In the genomic region with DNA sequence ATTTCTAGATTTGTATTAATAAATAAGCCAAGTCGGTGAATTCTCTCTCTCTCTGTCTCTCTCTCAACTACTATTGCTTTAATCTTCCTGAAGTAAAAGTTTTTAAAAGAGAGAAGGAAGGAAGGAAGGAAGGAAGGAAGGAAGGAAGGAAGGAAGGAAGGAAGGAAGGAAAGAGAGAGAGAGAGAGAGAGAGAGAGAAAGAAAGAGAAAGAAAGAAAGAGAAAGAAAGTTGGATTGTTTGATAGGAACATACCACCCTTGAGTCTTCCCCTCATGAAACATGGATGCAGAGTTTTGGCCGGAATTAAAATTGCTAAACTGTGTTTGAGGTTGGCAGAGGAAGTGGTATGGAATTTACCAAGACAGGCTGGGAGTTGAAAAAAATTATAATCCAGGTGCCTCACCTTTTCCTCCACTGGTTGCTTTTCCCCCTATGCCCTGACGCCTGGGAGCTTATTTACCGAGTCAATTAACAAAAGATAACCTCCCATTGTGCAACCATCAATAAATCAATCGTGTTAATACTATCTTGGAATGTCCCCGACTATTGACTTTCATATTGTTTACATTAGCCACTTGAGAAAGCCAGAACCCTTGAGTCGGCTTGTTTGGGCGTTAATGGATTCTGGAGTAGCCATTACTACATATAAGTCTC, we compare ENCODE assay signal across 1 cellular context.
A peak's percentile ranks its signal among the peaks of the same experiment; 100 is the strongest.
TF ChIP-seq lines count a peak whose summit lies in the region.

No MANE protein-coding gene starts in this region.

TF ChIP-seq in A549, 52 proteins besides CTCF, POLR2A, EP300 and RAD21:
- TF ChIP-seq NPAS2 (CRISPR knock-in tag; IDR thresholded peaks at IDR 0.05; ENCODE audit: borderline replicate concordance) (no peak), RNF2 (IDR thresholded peaks at IDR 0.05; ENCODE audit: borderline replicate concordance, low read depth) (no peak), CBX2 (IDR thresholded peaks at IDR 0.05; ENCODE audit: borderline replicate concordance, low read depth) (no peak), ZSCAN20 (CRISPR knock-in tag; IDR thresholded peaks at IDR 0.05) (no peak), MYC (IDR thresholded peaks at IDR 0.05; ENCODE audit: borderline replicate concordance, low read length) (no peak), JUNB (IDR thresholded peaks at IDR 0.05) (no peak), BHLHE40 (IDR thresholded peaks at IDR 0.05; ENCODE audit: low read depth, low read length) (no peak), HOXB13 (CRISPR knock-in tag; IDR thresholded peaks at IDR 0.05; ENCODE audit: low read depth) (no peak), JUN (IDR thresholded peaks at IDR 0.05) (no peak), HOXB5 (CRISPR knock-in tag; IDR thresholded peaks at IDR 0.05) (0 out of 2 replicates have a peak, but pooled peaks have one; percentile 19), CEBPB (IDR thresholded peaks at IDR 0.05) (peak; percentile 10 to 91; a peak in 3 of 4 replicates), GATA3 (IDR thresholded peaks at IDR 0.05; ENCODE audit: borderline replicate concordance) (peak; percentile 80), FOSL2 (IDR thresholded peaks at IDR 0.05) (no peak), FOSL2 (CRISPR knock-in tag; IDR thresholded peaks at IDR 0.05) (no peak), RFX5 (IDR thresholded peaks at IDR 0.05) (no peak), POLR2AphosphoS2 (conservative IDR thresholded peaks at IDR 0.05; ENCODE audit: low read length) (no peak)
- TF ChIP-seq, protein P1, sequence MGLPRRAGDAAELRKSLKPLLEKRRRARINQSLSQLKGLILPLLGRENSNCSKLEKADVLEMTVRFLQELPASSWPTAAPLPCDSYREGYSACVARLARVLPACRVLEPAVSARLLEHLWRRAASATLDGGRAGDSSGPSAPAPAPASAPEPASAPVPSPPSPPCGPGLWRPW (IDR thresholded peaks at IDR 0.05) = no peak
- TF ChIP-seq, protein P2, sequence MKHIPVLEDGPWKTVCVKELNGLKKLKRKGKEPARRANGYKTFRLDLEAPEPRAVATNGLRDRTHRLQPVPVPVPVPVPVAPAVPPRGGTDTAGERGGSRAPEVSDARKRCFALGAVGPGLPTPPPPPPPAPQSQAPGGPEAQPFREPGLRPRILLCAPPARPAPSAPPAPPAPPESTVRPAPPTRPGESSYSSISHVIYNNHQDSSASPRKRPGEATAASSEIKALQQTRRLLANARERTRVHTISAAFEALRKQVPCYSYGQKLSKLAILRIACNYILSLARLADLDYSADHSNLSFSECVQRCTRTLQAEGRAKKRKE (CRISPR knock-in tag; IDR thresholded peaks at IDR 0.05; ENCODE audit: low read depth) = no peak
- TF ChIP-seq, protein P3, sequence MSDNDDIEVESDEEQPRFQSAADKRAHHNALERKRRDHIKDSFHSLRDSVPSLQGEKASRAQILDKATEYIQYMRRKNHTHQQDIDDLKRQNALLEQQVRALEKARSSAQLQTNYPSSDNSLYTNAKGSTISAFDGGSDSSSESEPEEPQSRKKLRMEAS (IDR thresholded peaks at IDR 0.05) = peak; percentile 9; the same call in 1 of the 2 replicates
- TF ChIP-seq, protein P4, sequence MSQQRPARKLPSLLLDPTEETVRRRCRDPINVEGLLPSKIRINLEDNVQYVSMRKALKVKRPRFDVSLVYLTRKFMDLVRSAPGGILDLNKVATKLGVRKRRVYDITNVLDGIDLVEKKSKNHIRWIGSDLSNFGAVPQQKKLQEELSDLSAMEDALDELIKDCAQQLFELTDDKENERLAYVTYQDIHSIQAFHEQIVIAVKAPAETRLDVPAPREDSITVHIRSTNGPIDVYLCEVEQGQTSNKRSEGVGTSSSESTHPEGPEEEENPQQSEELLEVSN (IDR thresholded peaks at IDR 0.05; ENCODE audit: borderline replicate concordance, low read depth) = no peak
- TF ChIP-seq, protein P5, sequence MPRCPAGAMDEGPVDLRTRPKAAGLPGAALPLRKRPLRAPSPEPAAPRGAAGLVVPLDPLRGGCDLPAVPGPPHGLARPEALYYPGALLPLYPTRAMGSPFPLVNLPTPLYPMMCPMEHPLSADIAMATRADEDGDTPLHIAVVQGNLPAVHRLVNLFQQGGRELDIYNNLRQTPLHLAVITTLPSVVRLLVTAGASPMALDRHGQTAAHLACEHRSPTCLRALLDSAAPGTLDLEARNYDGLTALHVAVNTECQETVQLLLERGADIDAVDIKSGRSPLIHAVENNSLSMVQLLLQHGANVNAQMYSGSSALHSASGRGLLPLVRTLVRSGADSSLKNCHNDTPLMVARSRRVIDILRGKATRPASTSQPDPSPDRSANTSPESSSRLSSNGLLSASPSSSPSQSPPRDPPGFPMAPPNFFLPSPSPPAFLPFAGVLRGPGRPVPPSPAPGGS (IDR thresholded peaks at IDR 0.05) = no peak
